In genomic region chr17:980406-981291, GRCh38 we compare ENCODE assay signal across 8 cellular contexts. TPM values are rescaled to one million over a fixed set of nuclear protein-coding genes. Genes with fewer than 3 reads are reported as not detected.
A peak's percentile ranks its signal among the peaks of the same experiment; 100 is the strongest.
DNase-seq lines count a peak whose midpoint lies in the region; ATAC-seq, FAIRE-seq and TF ChIP-seq lines count a peak whose summit lies in the region.

No MANE protein-coding gene starts in this region.

- H3K9me3 ChIP-seq in fibroblast of lung (ENCODE audit: control insufficient read depth, insufficient read depth, low read depth, low read length), result no peaks in the 10 kb centered on the region

- H3K27ac Mint-ChIP-seq in naive B cell, result peak overlapping the region; percentile 60 to 97 (median 89)
- peak overlapping the region; percentile 3 for H3K27ac Mint-ChIP-seq in stimulated activated effector memory CD8-positive, alpha-beta T cell treated with anti-CD3 and anti-CD28 coated beads, Interleukin-12 subunit alpha, Interleukin-12 subunit beta, amount 100 ng/mL, for 72 hours

- H3K9ac ChIP-seq in fibroblast of lung (ENCODE audit: insufficient read depth, low read length), result no peak overlapping the region

- ATAC-seq in naive B cell (ENCODE audit: low read depth in 2 of 2), result peak; percentile 83 to 88
- ATAC-seq in stimulated activated effector memory CD8-positive, alpha-beta T cell treated with anti-CD3 and anti-CD28 coated beads, Interleukin-12 subunit alpha, Interleukin-12 subunit beta, amount 100 ng/mL, for 72 hours, result peak; percentile 79

- H3K36me3 Mint-ChIP-seq in naive B cell, result no peaks in the 10 kb centered on the region
- no peaks in the 10 kb centered on the region for H3K36me3 Mint-ChIP-seq in stimulated activated effector memory CD8-positive, alpha-beta T cell treated with anti-CD3 and anti-CD28 coated beads, Interleukin-12 subunit alpha, Interleukin-12 subunit beta, amount 100 ng/mL, for 72 hours

- TF ChIP-seq CTCF in GM06990 (IDR thresholded peaks at IDR 0.05; ENCODE audit: insufficient read depth, low read length, poor library complexity, severe bottlenecking) (peak; percentile 67), fibroblast of lung (conservative IDR thresholded peaks at IDR 0.05 in 1 of 2, IDR thresholded peaks at IDR 0.05 in 1 of 2; ENCODE audit: low read depth in 1 of 2, low read length in 2 of 2) (peak; percentile 73 to 74)

- FAIRE-seq in RCC 7860 (lab: Jason Lieb, UNC), result peak; percentile 44

- peak overlapping the region; percentile 47 for H3K4me2 ChIP-seq in fibroblast of lung (ENCODE audit: extremely low read depth, insufficient read depth, low read length)

- DNase-seq in GM06990 (ENCODE audit: extremely low read depth, insufficient read length), result peak; percentile 72
- peak; percentile 87 for DNase-seq in KBM-7
- DNase-seq in RCC 7860 (ENCODE audit: low spot score), result peak; percentile 69
- DNase-seq in activated T-cell treated with anti-CD3 and anti-CD28 coated beads, Interleukin-2, amount 50 U/mL, for 48 hours, result peak; percentile 79 to 81
- peak; percentile 71 to 86 for DNase-seq in fibroblast of lung (ENCODE audit: low read depth in 2 of 2)
- DNase-seq in naive B cell, result peak; percentile 86
- DNase-seq in stimulated activated effector memory CD8-positive, alpha-beta T cell treated with anti-CD3 and anti-CD28 coated beads, Interleukin-12 subunit alpha, Interleukin-12 subunit beta, amount 100 ng/mL, for 72 hours (ENCODE audit: low spot score in 2 of 2), result peak; percentile 41 to 79
- DNase-seq in NK-92 (lab: John Stamatoyannopoulos, UW; ENCODE audit: unreplicated experiment), result no peak

- no peak overlapping the region for H3K27ac ChIP-seq in fibroblast of lung (ENCODE audit: insufficient read depth, low read length)

- H3K4me3 Mint-ChIP-seq in naive B cell, result peak overlapping the region; percentile 77 to 92 (median 90)
- H3K4me3 Mint-ChIP-seq in stimulated activated effector memory CD8-positive, alpha-beta T cell treated with anti-CD3 and anti-CD28 coated beads, Interleukin-12 subunit alpha, Interleukin-12 subunit beta, amount 100 ng/mL, for 72 hours, result peak overlapping the region; percentile 74

- no peaks in the 10 kb centered on the region for H4K20me1 ChIP-seq in fibroblast of lung (ENCODE audit: control insufficient read depth, extremely low read depth, insufficient read depth, low read length)

- H3K4me3 ChIP-seq in GM06990 (replicated peaks; ENCODE audit: low read depth, low read length) (peak overlapping the region; percentile 56), fibroblast of lung (replicated peaks in 1 of 4; ENCODE audit: control extremely low read depth in 1 of 4, insufficient read depth in 1 of 4, low read depth in 3 of 4, low read length in 4 of 4) (peak overlapping the region in 1 of 4 experiments; percentile 60)

- H3K4me1 ChIP-seq in fibroblast of lung (ENCODE audit: control insufficient read depth, extremely low read depth, insufficient read depth, low read length), result no peaks in the 10 kb centered on the region

- peaks cover 14 to 25% (median 24%) of the 10 kb centered on the region in 3 donors for H3K27me3 Mint-ChIP-seq in naive B cell

- H3K4me1 Mint-ChIP-seq in naive B cell, result peaks cover 14 to 24% (median 22%) of the 10 kb centered on the region in 3 donors
- H3K4me1 Mint-ChIP-seq in stimulated activated effector memory CD8-positive, alpha-beta T cell treated with anti-CD3 and anti-CD28 coated beads, Interleukin-12 subunit alpha, Interleukin-12 subunit beta, amount 100 ng/mL, for 72 hours, result peaks cover 20% of the 10 kb centered on the region

- H3K36me3 ChIP-seq in GM06990 (ENCODE audit: control insufficient read depth, insufficient read depth, low read length), result no peaks in the 10 kb centered on the region
- no peaks in the 10 kb centered on the region for H3K36me3 ChIP-seq in fibroblast of lung (ENCODE audit: control insufficient read depth, insufficient read depth, low read length)

- peaks cover 21% of the 10 kb centered on the region for H3K79me2 ChIP-seq in fibroblast of lung (ENCODE audit: control insufficient read depth, insufficient read depth, low read length)

- H3K9me3 Mint-ChIP-seq in naive B cell, result no peaks in the 10 kb centered on the region
- H3K9me3 Mint-ChIP-seq in stimulated activated effector memory CD8-positive, alpha-beta T cell treated with anti-CD3 and anti-CD28 coated beads, Interleukin-12 subunit alpha, Interleukin-12 subunit beta, amount 100 ng/mL, for 72 hours, result no peaks in the 10 kb centered on the region

- H2AFZ ChIP-seq in fibroblast of lung (ENCODE audit: low read length), result no peak overlapping the region

- peaks cover 3% of the 10 kb centered on the region for H3K27me3 ChIP-seq in GM06990 (replicated peaks; ENCODE audit: control insufficient read depth, insufficient read depth, low read length)
- H3K27me3 ChIP-seq in fibroblast of lung (ENCODE audit: control insufficient read depth, insufficient read depth, low read length), result no peaks in the 10 kb centered on the region

- in situ Hi-C loops in KBM-7 (cut with MboI; ENCODE audit: low pct_unique_long_range_greater_than_20kb, low sequenced_read_pairs), result no loop called here

RNA-seq across cellular contexts. Expression of gene NXN, which starts 1.1 kb away (rescaled TPM):
- total RNA-seq in fibroblast of lung, result 48.0 and 53.8 TPM in 2 replicates
- polyA plus RNA-seq in fibroblast of lung (38.5 and 75.6 TPM in 2 replicates), naive B cell (ENCODE audit: low read depth in 6 of 6) (under 1 TPM in 2 of 6 donors, not detected in 4; 0.36 to 0.40 TPM)
- polyA plus RNA-seq in fibroblast of lung (2012), result 45.5 and 79.1 TPM in 2 replicates
- 109 and 204 TPM in 2 replicates for polyA minus RNA-seq in fibroblast of lung (ENCODE audit: low replicate concordance)

RNA-seq across cellular contexts. Expression of gene TIMM22, which starts 16.3 kb away (rescaled TPM):
- 10.5 and 13.4 TPM in 2 replicates for total RNA-seq in fibroblast of lung
- 17.4 and 21.9 TPM in 2 replicates for polyA plus RNA-seq in fibroblast of lung
- polyA plus RNA-seq in fibroblast of lung (2012), result 15.6 and 21.0 TPM in 2 replicates
- 10.2 and 15.1 TPM in 2 replicates for polyA minus RNA-seq in fibroblast of lung (ENCODE audit: low replicate concordance)
- polyA plus RNA-seq in naive B cell (ENCODE audit: low read depth in 6 of 6), result 10 to 100 TPM; 20.9 to 24.0 (median 22.7) TPM

Comparison
In these comparisons a context has a peak if more than half of its experiments do, and no peak if none do; other contexts are left out.
1. RNA of gene NXN, which starts 1.1 kb away (polyA plus RNA-seq): 38.5 to 79.1 TPM in fibroblast of lung; 0.36 to 0.40 TPM in naive B cell; every median in the first group is over 10 times any median in the second.